In the genomic region with DNA sequence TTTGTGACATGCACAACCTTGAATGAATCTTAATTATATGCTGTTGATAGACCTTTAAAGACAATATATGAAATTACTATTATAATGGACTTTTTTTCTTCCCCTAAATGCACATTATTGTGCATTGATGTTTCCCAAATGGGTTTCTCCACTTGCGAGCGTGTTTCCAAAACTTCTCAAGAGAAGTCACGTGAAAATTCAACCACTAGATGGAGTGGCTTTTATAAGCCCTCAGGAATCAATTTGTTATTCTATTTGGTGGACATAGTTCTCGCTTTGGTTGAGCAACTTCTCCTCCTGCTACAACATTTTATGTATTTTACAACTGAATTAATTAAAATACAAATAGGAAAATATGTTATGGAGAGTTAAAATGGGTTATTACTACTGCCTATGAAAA, we compare ENCODE assay signal across 34 cellular contexts. TPM values are rescaled to one million over a fixed set of nuclear protein-coding genes. Genes with fewer than 3 reads are reported as not detected.
DNase-seq lines count a peak whose midpoint lies in the region; ATAC-seq, FAIRE-seq and TF ChIP-seq lines count a peak whose summit lies in the region.
"Had no signal": no experiment of that assay in that cellular context is flagged by ENCODE, and none has a peak within 500 bp of the region (broad histone marks: within the 10 kb centered on the region; RNA-seq: fewer than 3 reads in every experiment).

No MANE protein-coding gene starts in this region.

- TF ChIP-seq RAD21 in SK-N-SH (IDR thresholded peaks at IDR 0.05; ENCODE audit: low read length) = no peak

- no peak for FAIRE-seq in astrocyte (lab: Jason Lieb, UNC)
- FAIRE-seq: D721Med, keratinocyte had no signal

- H3K9me2 ChIP-seq in SK-N-SH = no peaks in the 10 kb centered on the region

- H3K4me3 Mint-ChIP-seq in astrocyte (ENCODE audit: unreplicated experiment) = no peak overlapping the region
- H3K4me3 Mint-ChIP-seq: activated naive CD8-positive, alpha-beta T cell treated with anti-CD3 and anti-CD28 coated beads, Interleukin-2, amount 10 ng/mL, durations not matched to agents 7 days and 5 days; activated T-cell treated with anti-CD3 and anti-CD28 coated beads, Interleukin-2, amount 50 U/mL, for 24 hours; CD4-positive, alpha-beta T cell; dendritic cell treated with granulocyte-macrophage colony-stimulating factor and Interleukin-4, amounts not matched to agents 40 ng/mL and 50 ng/mL, for 4 days; stimulated activated naive B cell treated with anti-CD40 and anti-IgM and Interleukin-4, amounts not matched to agents 10 μg/mL and 1 μg/mL and 100 μg/mL, for 72 hours had no signal

- no peaks in the 10 kb centered on the region for H3K27me3 Mint-ChIP-seq in astrocyte (ENCODE audit: low read depth, unreplicated experiment)

- no peak overlapping the region for H2AK5ac ChIP-seq in mesendoderm (ENCODE audit: low read length)

- H2BK5ac ChIP-seq in mesendoderm (ENCODE audit: low read length) = no peak overlapping the region

- H3K36me3 ChIP-seq in SK-N-SH (replicated peaks in 1 of 2; ENCODE audit: control insufficient read depth in 1 of 2, insufficient read depth in 2 of 2, low read length in 1 of 2) = no peaks in the 10 kb centered on the region
- no peaks in the 10 kb centered on the region for H3K36me3 ChIP-seq in astrocyte (ENCODE audit: insufficient read depth, low read length)
- H3K36me3 ChIP-seq in mesendoderm (ENCODE audit: control insufficient read depth, insufficient read depth, low read length) = no peaks in the 10 kb centered on the region
- H3K36me3 ChIP-seq: heart left ventricle, Peyer's patch had no signal

- TF ChIP-seq CTCF in SK-N-SH (IDR thresholded peaks at IDR 0.05) (peak; percentile 20; the same call in 1 of the 2 replicates), astrocyte (IDR thresholded peaks at IDR 0.05; ENCODE audit: insufficient read depth, low read depth, low read length) (peak; percentile 3)

- H3K4me1 ChIP-seq in SK-N-SH (ENCODE audit: control insufficient read depth in 1 of 2, insufficient read depth in 2 of 2, low read depth in 1 of 2, low read length in 1 of 2) (no peaks in the 10 kb centered on the region), astrocyte (ENCODE audit: insufficient read depth, low read length) (no peaks in the 10 kb centered on the region), mesendoderm (ENCODE audit: control insufficient read depth, low read depth, low read length) (no peaks in the 10 kb centered on the region)
- H3K4me1 ChIP-seq: foreskin keratinocyte, heart left ventricle, Peyer's patch had no signal

- no peaks in the 10 kb centered on the region for H3K36me3 Mint-ChIP-seq in astrocyte (ENCODE audit: low read depth, unreplicated experiment)
- H3K36me3 Mint-ChIP-seq: activated naive CD8-positive, alpha-beta T cell treated with anti-CD3 and anti-CD28 coated beads, Interleukin-2, amount 10 ng/mL, durations not matched to agents 7 days and 5 days had no signal

- H3K27ac ChIP-seq in SK-N-SH (ENCODE audit: low read depth in 2 of 2, low read length in 1 of 2) (no peak overlapping the region), astrocyte (ENCODE audit: low read depth, low read length) (no peak overlapping the region), mesendoderm (ENCODE audit: low read depth, low read length) (no peak overlapping the region)
- H3K27ac ChIP-seq: foreskin keratinocyte, heart left ventricle, Peyer's patch had no signal

- H3K4me3 ChIP-seq in SK-N-SH (ENCODE audit: low read depth in 2 of 2, low read length in 1 of 2) (no peak overlapping the region), astrocyte (ENCODE audit: insufficient read depth, low read depth, low read length) (no peak overlapping the region), mesendoderm (ENCODE audit: low read length) (no peak overlapping the region)
- H3K4me3 ChIP-seq: heart left ventricle, Peyer's patch had no signal

- ATAC-seq in SK-N-SH treated with all-trans-retinoic acid at 6 μM for 48 hours (no peak), HG02678 (IDR thresholded peaks at IDR 0.05; ENCODE audit: unreplicated experiment) (no peak)
- ATAC-seq: esophagus mucosa; foreskin keratinocyte; heart left ventricle; left ventricle myocardium superior; stimulated activated naive B cell treated with anti-CD40 and anti-IgM and Interleukin-4, amounts not matched to agents 10 μg/mL and 1 μg/mL and 100 μg/mL, for 72 hours had no signal

- POLR2A ChIA-PET in SK-N-SH (lab: Yijun Ruan, JAX) = no interaction called here

- CTCF ChIA-PET in SK-N-SH (lab: Yijun Ruan, JAX) = no interaction called here

- H3F3A ChIP-seq in SK-N-SH (replicated peaks; ENCODE audit: insufficient read depth) = no peaks in the 10 kb centered on the region

- no peak overlapping the region for H3K27ac Mint-ChIP-seq in astrocyte (ENCODE audit: unreplicated experiment)
- H3K27ac Mint-ChIP-seq: activated naive CD8-positive, alpha-beta T cell treated with anti-CD3 and anti-CD28 coated beads, Interleukin-2, amount 10 ng/mL, durations not matched to agents 7 days and 5 days; activated T-cell treated with anti-CD3 and anti-CD28 coated beads, Interleukin-2, amount 50 U/mL, for 24 hours; CD4-positive, alpha-beta T cell; dendritic cell treated with granulocyte-macrophage colony-stimulating factor and Interleukin-4, amounts not matched to agents 40 ng/mL and 50 ng/mL, for 4 days; stimulated activated naive B cell treated with anti-CD40 and anti-IgM and Interleukin-4, amounts not matched to agents 10 μg/mL and 1 μg/mL and 100 μg/mL, for 72 hours had no signal

- H4K5ac ChIP-seq in mesendoderm (ENCODE audit: low read length) = no peak overlapping the region

- WGBS in SK-N-SH (ENCODE audit: low lambda C conversion rate) = 36% methylated on average over 4 of the region's 4 CpGs
- no CpG with 5 or more reads among the region's 4 CpGs for WGBS in mesendoderm (ENCODE audit: extremely low coverage, insufficient coverage, low lambda C conversion rate)

- TF ChIP-seq EP300 in SK-N-SH (IDR thresholded peaks at IDR 0.05; ENCODE audit: borderline replicate concordance in 1 of 2, low read depth in 1 of 2, low read length in 1 of 2) = no peak

- H3K4me1 Mint-ChIP-seq in astrocyte (ENCODE audit: low read depth, unreplicated experiment) = no peaks in the 10 kb centered on the region
- H3K4me1 Mint-ChIP-seq: activated naive CD8-positive, alpha-beta T cell treated with anti-CD3 and anti-CD28 coated beads, Interleukin-2, amount 10 ng/mL, durations not matched to agents 7 days and 5 days had no signal

- H3K9ac ChIP-seq in SK-N-SH (no peak overlapping the region), astrocyte (ENCODE audit: low read length) (no peak overlapping the region), mesendoderm (ENCODE audit: low read length) (no peak overlapping the region)

- H3K4me2 ChIP-seq in SK-N-SH (no peak overlapping the region), astrocyte (ENCODE audit: low read length) (no peak overlapping the region), mesendoderm (ENCODE audit: low read length) (no peak overlapping the region)

- no peak overlapping the region for H2AFZ ChIP-seq in SK-N-SH (ENCODE audit: low read depth)
- H2AFZ ChIP-seq in astrocyte (ENCODE audit: low read depth, low read length) = no peak overlapping the region

- no peak overlapping the region for H3K18ac ChIP-seq in mesendoderm (ENCODE audit: low read length)

- H3K79me2 ChIP-seq in SK-N-SH (ENCODE audit: insufficient read depth) (no peaks in the 10 kb centered on the region), astrocyte (ENCODE audit: insufficient read depth, low read length) (no peaks in the 10 kb centered on the region), mesendoderm (ENCODE audit: control insufficient read depth, insufficient read depth, low read length) (no peaks in the 10 kb centered on the region)

- no peak overlapping the region for H3K56ac ChIP-seq in mesendoderm (ENCODE audit: low read length)

- no peak overlapping the region for H4K8ac ChIP-seq in mesendoderm (ENCODE audit: low read depth, low read length)

- H2BK15ac ChIP-seq in mesendoderm (replicated peaks; ENCODE audit: low read depth) = no peak overlapping the region

- H3K27me3 ChIP-seq in SK-N-SH (ENCODE audit: insufficient read depth) (no peaks in the 10 kb centered on the region), astrocyte (ENCODE audit: insufficient read depth, low read length) (no peaks in the 10 kb centered on the region), mesendoderm (ENCODE audit: insufficient read depth, low read length, poor library complexity) (no peaks in the 10 kb centered on the region)
- H3K27me3 ChIP-seq: Peyer's patch had no signal

- H3K9me3 Mint-ChIP-seq in astrocyte (ENCODE audit: unreplicated experiment) = no peaks in the 10 kb centered on the region
- H3K9me3 Mint-ChIP-seq: activated naive CD8-positive, alpha-beta T cell treated with anti-CD3 and anti-CD28 coated beads, Interleukin-2, amount 10 ng/mL, durations not matched to agents 7 days and 5 days; activated T-cell treated with anti-CD3 and anti-CD28 coated beads, Interleukin-2, amount 50 U/mL, for 24 hours; CD4-positive, alpha-beta T cell; dendritic cell treated with granulocyte-macrophage colony-stimulating factor and Interleukin-4, amounts not matched to agents 40 ng/mL and 50 ng/mL, for 4 days; stimulated activated naive B cell treated with anti-CD40 and anti-IgM and Interleukin-4, amounts not matched to agents 10 μg/mL and 1 μg/mL and 100 μg/mL, for 72 hours had no signal

- H3K9me3 ChIP-seq in SK-N-SH (no peaks in the 10 kb centered on the region), astrocyte (ENCODE audit: insufficient read depth, low read depth, low read length) (no peaks in the 10 kb centered on the region)
- H3K9me3 ChIP-seq: heart left ventricle, Peyer's patch had no signal

- no peak overlapping the region for H3K4ac ChIP-seq in mesendoderm (ENCODE audit: low read depth, low read length)

- H4K20me1 ChIP-seq in SK-N-SH (ENCODE audit: insufficient read depth) = no peaks in the 10 kb centered on the region
- H4K20me1 ChIP-seq in astrocyte (ENCODE audit: insufficient read depth, low read length) = no peaks in the 10 kb centered on the region

- no peak overlapping the region for H3K23ac ChIP-seq in mesendoderm (ENCODE audit: low read length)

- no peak overlapping the region for H2BK120ac ChIP-seq in mesendoderm (ENCODE audit: low read depth, low read length)

- H3K79me1 ChIP-seq in mesendoderm (ENCODE audit: low read length) = no peaks in the 10 kb centered on the region

- DNase-seq in SK-N-SH (no peak), astrocyte (ENCODE audit: low read depth) (no peak), mesendoderm (peak; percentile 13), NCI-H510A (lab: John Stamatoyannopoulos, UW) (no peak)
- no peak for DNase-seq in stimulated activated CD4-positive, alpha-beta T cell treated with anti-CD3 and anti-CD28 coated beads, Interleukin-1b, Interleukin-23, amount 100 ng/mL, for 48 hours
- DNase-seq in stimulated activated CD4-positive, alpha-beta T cell treated with anti-CD3 and anti-CD28 coated beads, Interleukin-4, amount 100 ng/mL, for 1 hour = no peak
- DNase-seq: activated CD4-positive, alpha-beta T cell treated with anti-CD3 and anti-CD28 coated beads, Interleukin-2, amount 50 U/mL, for 1 hour; activated gamma-delta T cell; activated naive CD8-positive, alpha-beta T cell treated with anti-CD3 and anti-CD28 coated beads, Interleukin-2, amount 10 ng/mL, durations not matched to agents 7 days and 5 days; activated T-cell treated with anti-CD3 and anti-CD28 coated beads, Interleukin-2, amount 50 U/mL, for 24 hours; aorta; CD4-positive, alpha-beta T cell; central memory CD4-positive, alpha-beta T cell; foreskin keratinocyte; heart left ventricle; KBM-7; left ventricle myocardium superior; NCI-H1092; NCI-H187; NCI-H524 treated with DMSO at 0.1 percent for 48 hours; nucleus accumbens; Peyer's patch; SIG-M5; stimulated activated naive B cell treated with anti-CD40 and anti-IgM and Interleukin-4, amounts not matched to agents 10 μg/mL and 1 μg/mL and 100 μg/mL, for 72 hours; T-helper 9 cell had no signal

RNA-seq across cellular contexts. Expression of gene CNR1, which starts 9.0 kb away (rescaled TPM):
- not detected in 2 replicates for polyA plus RNA-seq in SK-N-SH (2012; rRNA removed)
- polyA plus RNA-seq in SK-N-SH (2012; cell fraction: cytosol; rRNA removed) = not detected in 2 replicates
- not detected in 2 replicates for polyA plus RNA-seq in SK-N-SH (2012; cell fraction: nucleus; rRNA removed)
- total RNA-seq in astrocyte = 0.84 and 1.00 TPM in 2 replicates
- polyA plus RNA-seq in mesendoderm (2013, experiment 1 of 2) = 0.48 TPM
- polyA plus RNA-seq in mesendoderm (2013, experiment 2 of 2) = 0.63 TPM
- total RNA-seq: A172; activated naive CD8-positive, alpha-beta T cell treated with anti-CD3 and anti-CD28 coated beads, Interleukin-2, amount 10 ng/mL, durations not matched to agents 7 days and 5 days; CD4-positive, alpha-beta T cell; foreskin keratinocyte; myocyte; pulmonary artery endothelial cell had no signal
- polyA plus RNA-seq: foreskin keratinocyte, keratinocyte had no signal
